ENCODE assay signal across 1 cellular context in the genomic region with DNA sequence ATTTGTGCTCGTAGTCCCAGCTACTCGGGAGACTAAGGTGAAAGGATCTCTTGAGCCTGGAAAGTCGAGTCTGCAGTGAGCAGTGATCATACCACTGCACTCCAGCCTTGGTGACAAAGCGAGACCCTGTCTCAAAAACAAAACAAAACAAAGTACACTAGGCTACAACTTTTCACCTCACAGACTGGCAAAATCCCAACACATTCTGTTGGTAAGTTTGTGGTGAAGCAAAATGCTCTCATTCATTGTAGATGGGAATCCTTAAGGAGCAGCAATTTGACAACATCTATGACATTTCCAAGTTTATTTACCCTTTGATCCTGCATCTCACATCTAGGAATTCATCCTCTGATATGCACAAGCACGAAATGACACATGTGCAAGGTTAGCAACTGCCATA.
TF ChIP-seq lines count a peak whose summit lies in the region.

No MANE protein-coding gene starts in this region.

TF ChIP-seq in GM23338, 12 proteins besides CTCF, POLR2A, EP300 and RAD21 (continued from another document):
- TF ChIP-seq, protein P1, sequence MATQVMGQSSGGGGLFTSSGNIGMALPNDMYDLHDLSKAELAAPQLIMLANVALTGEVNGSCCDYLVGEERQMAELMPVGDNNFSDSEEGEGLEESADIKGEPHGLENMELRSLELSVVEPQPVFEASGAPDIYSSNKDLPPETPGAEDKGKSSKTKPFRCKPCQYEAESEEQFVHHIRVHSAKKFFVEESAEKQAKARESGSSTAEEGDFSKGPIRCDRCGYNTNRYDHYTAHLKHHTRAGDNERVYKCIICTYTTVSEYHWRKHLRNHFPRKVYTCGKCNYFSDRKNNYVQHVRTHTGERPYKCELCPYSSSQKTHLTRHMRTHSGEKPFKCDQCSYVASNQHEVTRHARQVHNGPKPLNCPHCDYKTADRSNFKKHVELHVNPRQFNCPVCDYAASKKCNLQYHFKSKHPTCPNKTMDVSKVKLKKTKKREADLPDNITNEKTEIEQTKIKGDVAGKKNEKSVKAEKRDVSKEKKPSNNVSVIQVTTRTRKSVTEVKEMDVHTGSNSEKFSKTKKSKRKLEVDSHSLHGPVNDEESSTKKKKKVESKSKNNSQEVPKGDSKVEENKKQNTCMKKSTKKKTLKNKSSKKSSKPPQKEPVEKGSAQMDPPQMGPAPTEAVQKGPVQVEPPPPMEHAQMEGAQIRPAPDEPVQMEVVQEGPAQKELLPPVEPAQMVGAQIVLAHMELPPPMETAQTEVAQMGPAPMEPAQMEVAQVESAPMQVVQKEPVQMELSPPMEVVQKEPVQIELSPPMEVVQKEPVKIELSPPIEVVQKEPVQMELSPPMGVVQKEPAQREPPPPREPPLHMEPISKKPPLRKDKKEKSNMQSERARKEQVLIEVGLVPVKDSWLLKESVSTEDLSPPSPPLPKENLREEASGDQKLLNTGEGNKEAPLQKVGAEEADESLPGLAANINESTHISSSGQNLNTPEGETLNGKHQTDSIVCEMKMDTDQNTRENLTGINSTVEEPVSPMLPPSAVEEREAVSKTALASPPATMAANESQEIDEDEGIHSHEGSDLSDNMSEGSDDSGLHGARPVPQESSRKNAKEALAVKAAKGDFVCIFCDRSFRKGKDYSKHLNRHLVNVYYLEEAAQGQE (IDR thresholded peaks at IDR 0.05; ENCODE audit: unreplicated experiment) = no peak
- TF ChIP-seq EZH2phosphoT487 (IDR thresholded peaks at IDR 0.05; ENCODE audit: unreplicated experiment) (no peak), POLR2AphosphoS5 (IDR thresholded peaks at IDR 0.05; ENCODE audit: low read depth) (no peak), ZNF114 (CRISPR knock-in tag; IDR thresholded peaks at IDR 0.05) (no peak)
